ENCODE assay signal across 27 cellular contexts in genomic region chr6:36492092-36492491, GRCh38. TPM values are rescaled to one million over a fixed set of nuclear protein-coding genes. Genes with fewer than 3 reads are reported as not detected.
DNase-seq lines count a peak whose midpoint lies in the region; ATAC-seq, FAIRE-seq and TF ChIP-seq lines count a peak whose summit lies in the region.
"Had no signal": no experiment of that assay in that cellular context is flagged by ENCODE, and none has a peak within 500 bp of the region (broad histone marks: within the 10 kb centered on the region; RNA-seq: fewer than 3 reads in every experiment).

No MANE protein-coding gene starts in this region.

- no peaks in the 10 kb centered on the region for H3K27me3 Mint-ChIP-seq in activated naive CD4-positive, alpha-beta T cell treated with anti-CD3 and anti-CD28 coated beads, Interleukin-2, amount 10 ng/mL, durations not matched to agents 7 days and 5 days
- peaks cover 4% of the 10 kb centered on the region for H3K27me3 Mint-ChIP-seq in GM23338 (ENCODE audit: insufficient read depth, low read depth, poor library complexity)
- no peaks in the 10 kb centered on the region for H3K27me3 Mint-ChIP-seq in activated T-helper 17 cell treated with anti-CD3 and anti-CD28 coated beads, Interleukin-2, amount 50 U/mL, for 72 hours
- H3K27me3 Mint-ChIP-seq: CD8-positive, alpha-beta memory T cell had no signal

- no peak for FAIRE-seq in GM12891 (lab: Jason Lieb, UNC)
- FAIRE-seq: islet of Langerhans had no signal

- H3K27ac Mint-ChIP-seq in activated naive CD4-positive, alpha-beta T cell treated with anti-CD3 and anti-CD28 coated beads, Interleukin-2, amount 10 ng/mL, durations not matched to agents 7 days and 5 days, result peak overlapping the region; percentile 49
- no peak overlapping the region for H3K27ac Mint-ChIP-seq in GM23338
- H3K27ac Mint-ChIP-seq in activated T-helper 17 cell treated with anti-CD3 and anti-CD28 coated beads, Interleukin-2, amount 50 U/mL, for 72 hours, result peak overlapping the region; percentile 10

- H3K9me3 ChIP-seq in thyroid gland, result no peaks in the 10 kb centered on the region
- H3K9me3 ChIP-seq: thoracic aorta had no signal

- H3K4me3 ChIP-seq in GM23338, result no peak overlapping the region
- H3K4me3 ChIP-seq in thyroid gland (replicated peaks in 1 of 3), result no peak overlapping the region
- H3K4me3 ChIP-seq: thoracic aorta had no signal

- H3K27me3 ChIP-seq in GM23338 (ENCODE audit: insufficient read depth) (no peaks in the 10 kb centered on the region), thyroid gland (no peaks in the 10 kb centered on the region)

- H3K9me3 Mint-ChIP-seq in activated naive CD4-positive, alpha-beta T cell treated with anti-CD3 and anti-CD28 coated beads, Interleukin-2, amount 10 ng/mL, durations not matched to agents 7 days and 5 days, result no peaks in the 10 kb centered on the region
- H3K9me3 Mint-ChIP-seq in GM23338, result no peaks in the 10 kb centered on the region
- no peaks in the 10 kb centered on the region for H3K9me3 Mint-ChIP-seq in activated T-helper 17 cell treated with anti-CD3 and anti-CD28 coated beads, Interleukin-2, amount 50 U/mL, for 72 hours
- H3K9me3 Mint-ChIP-seq: CD8-positive, alpha-beta memory T cell; nephron progenitor cell; T-helper 1 cell treated with Interleukin-12 subunit alpha and Interleukin-12 subunit beta and Interleukin-4 antibody, amounts not matched to agents 30 μg/mL and 1 μg/mL, for 36 hours had no signal

- intact Hi-C loops in thyroid gland (cut with DNase I), result no loop called here

- H3K79me2 ChIP-seq in GM23338 (replicated peaks; ENCODE audit: insufficient read depth), result no peaks in the 10 kb centered on the region
- H3K79me2 ChIP-seq: parathyroid adenoma had no signal

- TF ChIP-seq POLR2A in thyroid gland (IDR thresholded peaks at IDR 0.05), result no peak
- no peak; the same call in 1 of the 2 replicates for TF ChIP-seq POLR2A in GM12891 (IDR thresholded peaks at IDR 0.05; ENCODE audit: low read depth, low read length)

- peaks cover 23% of the 10 kb centered on the region; the same call in 1 of the 2 replicates for H3K4me1 ChIP-seq in GM23338 (ENCODE audit: insufficient read depth)
- H3K4me1 ChIP-seq in thyroid gland, result peaks cover 13 to 14% of the 10 kb centered on the region in 2 donors

- H4K20me1 ChIP-seq in GM23338 (replicated peaks; ENCODE audit: insufficient read depth), result peaks cover 4% of the 10 kb centered on the region

- H2AFZ ChIP-seq in GM23338, result no peak overlapping the region
- H2AFZ ChIP-seq: parathyroid adenoma had no signal

- H3K4me3 Mint-ChIP-seq in activated naive CD4-positive, alpha-beta T cell treated with anti-CD3 and anti-CD28 coated beads, Interleukin-2, amount 10 ng/mL, durations not matched to agents 7 days and 5 days, result no peak overlapping the region
- H3K4me3 Mint-ChIP-seq in GM23338, result no peak overlapping the region
- H3K4me3 Mint-ChIP-seq in activated T-helper 17 cell treated with anti-CD3 and anti-CD28 coated beads, Interleukin-2, amount 50 U/mL, for 72 hours, result no peak overlapping the region
- H3K4me3 Mint-ChIP-seq: nephron progenitor cell; T-helper 1 cell treated with Interleukin-12 subunit alpha and Interleukin-12 subunit beta and Interleukin-4 antibody, amounts not matched to agents 30 μg/mL and 1 μg/mL, for 36 hours had no signal

- H3K4me2 ChIP-seq in GM23338, result no peak overlapping the region

- ATAC-seq in GM23338 (no peak), HG02852 (IDR thresholded peaks at IDR 0.05; ENCODE audit: unreplicated experiment) (no peak)
- ATAC-seq in activated T-helper 17 cell treated with anti-CD3 and anti-CD28 coated beads, Interleukin-2, amount 50 U/mL, for 72 hours (replicated peaks), result no peak
- ATAC-seq: left ventricle myocardium superior, right cardiac atrium had no signal

- H3K4me1 Mint-ChIP-seq in activated naive CD4-positive, alpha-beta T cell treated with anti-CD3 and anti-CD28 coated beads, Interleukin-2, amount 10 ng/mL, durations not matched to agents 7 days and 5 days, result peaks cover 13% of the 10 kb centered on the region
- peaks cover 22% of the 10 kb centered on the region for H3K4me1 Mint-ChIP-seq in GM23338
- H3K4me1 Mint-ChIP-seq in activated T-helper 17 cell treated with anti-CD3 and anti-CD28 coated beads, Interleukin-2, amount 50 U/mL, for 72 hours, result peaks cover 10% of the 10 kb centered on the region

- WGBS in thyroid gland, 2 donors, result 67 to 72% methylated on average over 4 of the region's 4 CpGs

- CTCF ChIA-PET in activated naive CD4-positive, alpha-beta T cell treated with anti-CD3 and anti-CD28 coated beads, Interleukin-2, amount 10 ng/mL, durations not matched to agents 7 days and 5 days (lab: Charles Lee), result no interaction called here

- peaks cover 10% of the 10 kb centered on the region for H3K36me3 ChIP-seq in GM23338 (ENCODE audit: insufficient read depth)
- peaks cover 9 to 32% of the 10 kb centered on the region in 2 donors for H3K36me3 ChIP-seq in thyroid gland

- no peak for DNase-seq in activated naive CD4-positive, alpha-beta T cell treated with anti-CD3 and anti-CD28 coated beads, Interleukin-2, amount 10 ng/mL, durations not matched to agents 7 days and 5 days
- no peak for DNase-seq in activated naive CD4-positive, alpha-beta T cell treated with Interleukin-2 at 50 U/mL for 16 hours
- DNase-seq in GM23338 (ENCODE audit: low spot score) (no peak), thyroid gland (peak; percentile 51 to 53), GM12891 (ENCODE audit: insufficient read length, low spot score) (no peak)
- DNase-seq: activated CD4-positive, alpha-beta T cell treated with anti-CD3 and anti-CD28 coated beads, Interleukin-2, amount 50 U/mL, for 1 hour; activated T-cell treated with anti-CD3 and anti-CD28 coated beads for 4 hours; CD8-positive, alpha-beta memory T cell; DMS79 treated with DMSO at 0.1 percent for 48 hours; Kasumi-1; left ventricle myocardium superior; NCI-H187; NCI-H748 treated with DMSO at 0.1 percent for 48 hours; nephron progenitor cell; right cardiac atrium; RPMI8226; stimulated activated CD4-positive, alpha-beta T cell treated with anti-CD3 and anti-CD28 coated beads, Interleukin-12 subunit alpha, Interleukin-12 subunit beta, amount 100 ng/mL, for 4 hours; stimulated activated CD4-positive, alpha-beta T cell treated with anti-CD3 and anti-CD28 coated beads, Interleukin-4, amount 100 ng/mL, for 24 hours; stimulated activated naive CD4-positive, alpha-beta T cell treated with Interleukin-2 at 50 U/mL for 16 hours had no signal

- H3K9me2 ChIP-seq in GM23338 (ENCODE audit: insufficient read depth), result no peaks in the 10 kb centered on the region

- H3K36me3 Mint-ChIP-seq in activated naive CD4-positive, alpha-beta T cell treated with anti-CD3 and anti-CD28 coated beads, Interleukin-2, amount 10 ng/mL, durations not matched to agents 7 days and 5 days, result peaks cover 84% of the 10 kb centered on the region
- peaks cover 27% of the 10 kb centered on the region for H3K36me3 Mint-ChIP-seq in GM23338 (ENCODE audit: low read depth)
- H3K36me3 Mint-ChIP-seq in activated T-helper 17 cell treated with anti-CD3 and anti-CD28 coated beads, Interleukin-2, amount 50 U/mL, for 72 hours (ENCODE audit: low read depth), result peaks cover 87% of the 10 kb centered on the region

- no peak for TF ChIP-seq CTCF in GM23338 (conservative IDR thresholded peaks at IDR 0.05; ENCODE audit: low read depth in 2 of 2)
- no peak for TF ChIP-seq CTCF in thyroid gland (IDR thresholded peaks at IDR 0.05)

- H3K27ac ChIP-seq in GM23338 (ENCODE audit: low read depth), result peak overlapping the region; percentile 14; the same call in 1 of the 2 replicates
- no peak overlapping the region for H3K27ac ChIP-seq in thyroid gland
- H3K27ac ChIP-seq: parathyroid adenoma, thoracic aorta had no signal

- H3F3A ChIP-seq in GM23338 (replicated peaks; ENCODE audit: low read depth), result no peaks in the 10 kb centered on the region

TF ChIP-seq in GM23338, 12 proteins besides CTCF, POLR2A, EP300 and RAD21 (continues in another document):
- TF ChIP-seq POLR2AphosphoS5 (IDR thresholded peaks at IDR 0.05; ENCODE audit: low read depth) (no peak), EZH2phosphoT487 (IDR thresholded peaks at IDR 0.05; ENCODE audit: unreplicated experiment) (no peak)

TF ChIP-seq in GM12891, 5 proteins besides CTCF, POLR2A, EP300 and RAD21:
- TF ChIP-seq TAF1 (IDR thresholded peaks at IDR 0.05; ENCODE audit: low read depth, low read length) (no peak), PAX5 (IDR thresholded peaks at IDR 0.05; ENCODE audit: insufficient read depth, low read length, severe bottlenecking) (no peak), SPI1 (IDR thresholded peaks at IDR 0.05; ENCODE audit: low read depth, low read length) (no peak), POU2F2 (IDR thresholded peaks at IDR 0.05; ENCODE audit: low read depth, low read length) (no peak), POLR2AphosphoS5 (IDR thresholded peaks at IDR 0.05; ENCODE audit: low read depth, low read length) (no peak)

RNA-seq across cellular contexts. Expression of gene KCTD20, which starts 49.3 kb away (rescaled TPM):
- 25.0 and 35.1 TPM in 2 replicates for total RNA-seq in GM23338 (2014; rRNA removed; shearing (Covaris generic))
- 7.1 and 7.4 TPM in 2 replicates for polyA plus RNA-seq in GM23338 (2016; fragmentation: Nextera tagmentation; extraction: Ambion mirVana)
- total RNA-seq in activated T-helper 17 cell treated with anti-CD3 and anti-CD28 coated beads, Interleukin-2, amount 50 U/mL, for 72 hours, result 10 to 100 TPM; 41.1 to 57.6 TPM
- total RNA-seq in thyroid gland, result 10 to 100 TPM; 32.4 to 55.3 (median 37.2) TPM
- 29.7 TPM for polyA plus RNA-seq in GM12891 (2012; ENCODE audit: low read depth, missing spikeins)

RNA-seq across cellular contexts. Expression of gene PXT1, which starts 49.4 kb away (rescaled TPM):
- total RNA-seq in GM23338 (2014; rRNA removed; shearing (Covaris generic)), result 0.14 TPM in 1 of 2 replicates, not detected in the other
- polyA plus RNA-seq in GM23338 (2016; fragmentation: Nextera tagmentation; extraction: Ambion mirVana), result not detected in 2 replicates
- under 1 TPM; 0.11 to 0.87 TPM for total RNA-seq in activated T-helper 17 cell treated with anti-CD3 and anti-CD28 coated beads, Interleukin-2, amount 50 U/mL, for 72 hours
- not detected for total RNA-seq in thyroid gland
- 1.6 TPM for polyA plus RNA-seq in GM12891 (2012; ENCODE audit: low read depth, missing spikeins)
- total RNA-seq: glomerular endothelial cell, H1, thoracic aorta had no signal
- polyA plus RNA-seq: CD8-positive, alpha-beta memory T cell had no signal

RNA-seq across cellular contexts. Expression of gene STK38, which starts 55.2 kb away (rescaled TPM):
- total RNA-seq in GM23338 (2014; rRNA removed; shearing (Covaris generic)), result 15.2 and 17.4 TPM in 2 replicates
- polyA plus RNA-seq in GM23338 (2016; fragmentation: Nextera tagmentation; extraction: Ambion mirVana), result 9.0 and 10.8 TPM in 2 replicates
- total RNA-seq in activated T-helper 17 cell treated with anti-CD3 and anti-CD28 coated beads, Interleukin-2, amount 50 U/mL, for 72 hours, result 10 to 100 TPM; 24.4 to 34.3 TPM
- 10 to 100 TPM; 11.9 to 21.9 (median 14.1) TPM for total RNA-seq in thyroid gland
- polyA plus RNA-seq in GM12891 (2012; ENCODE audit: low read depth, missing spikeins), result 8.4 TPM

Comparison
In these comparisons a context has a peak if more than half of its experiments do, and no peak if none do; other contexts are left out.
1. DNase-seq: peak in thyroid gland (2 of 2); none in activated naive CD4-positive, alpha-beta T cell treated with anti-CD3 and anti-CD28 coated beads, Interleukin-2, amount 10 ng/mL, durations not matched to agents 7 days and 5 days (single experiment), activated naive CD4-positive, alpha-beta T cell treated with Interleukin-2 at 50 U/mL for 16 hours (single experiment), GM23338 (single experiment) and GM12891 (single experiment).